Comparison of ENCODE assay signal across 17 cellular contexts in genomic region chr10:50603151-50603850, GRCh38. TPM values are rescaled to one million over a fixed set of nuclear protein-coding genes. Genes with fewer than 3 reads are reported as not detected.
DNase-seq lines count a peak whose midpoint lies in the region; ATAC-seq and TF ChIP-seq lines count a peak whose summit lies in the region.
"Had no signal": no experiment of that assay in that cellular context is flagged by ENCODE, and none has a peak within 500 bp of the region (broad histone marks: within the 10 kb centered on the region; RNA-seq: fewer than 3 reads in every experiment).

No MANE protein-coding gene starts in this region.

- TF ChIP-seq CTCF in OCI-LY1 (IDR thresholded peaks at IDR 0.05; ENCODE audit: low read length) = no peak
- no peak for TF ChIP-seq CTCF in endodermal cell (conservative IDR thresholded peaks at IDR 0.05)
- TF ChIP-seq CTCF in sigmoid colon (IDR thresholded peaks at IDR 0.05) = no peak

- H3K4me2 ChIP-seq in OCI-LY1 (ENCODE audit: low read length) = peak overlapping the region; percentile 45

- H3K9me2 ChIP-seq in OCI-LY1 (ENCODE audit: low read depth, low read length) = no peaks in the 10 kb centered on the region

- no peaks in the 10 kb centered on the region for H3K9me3 Mint-ChIP-seq in CD8-positive, alpha-beta memory T cell
- no peaks in the 10 kb centered on the region for H3K9me3 Mint-ChIP-seq in endodermal cell
- H3K9me3 Mint-ChIP-seq: IgD-negative memory B cell had no signal

- peaks cover 0 to 6% (median 4%) of the 10 kb centered on the region in 3 donors for H3K36me3 Mint-ChIP-seq in CD8-positive, alpha-beta memory T cell
- no peaks in the 10 kb centered on the region for H3K36me3 Mint-ChIP-seq in endodermal cell (ENCODE audit: low read depth)
- H3K36me3 Mint-ChIP-seq: IgD-negative memory B cell had no signal

- peak overlapping the region in 3 of 7 donors; percentile 16 to 82 (median 65) for H3K4me3 Mint-ChIP-seq in CD8-positive, alpha-beta memory T cell
- H3K4me3 Mint-ChIP-seq in endodermal cell = no peak overlapping the region

- no peak overlapping the region for H2AFZ ChIP-seq in OCI-LY1 (ENCODE audit: low read length)

- CTCF ChIA-PET in CD8-positive, alpha-beta memory T cell (lab: Charles Lee) = interaction anchor here (1.8 kb wide), 1 partner anchor 41 kb away, joined by 3 read pairs; no protein-coding TSS in a partner anchor

- no peak for TF ChIP-seq POLR2A in sigmoid colon (IDR thresholded peaks at IDR 0.05)

- peak overlapping the region in 6 of 8 donors; percentile 19 to 90 (median 51) for H3K27ac Mint-ChIP-seq in CD8-positive, alpha-beta memory T cell
- H3K27ac Mint-ChIP-seq in endodermal cell = peak overlapping the region; percentile 62
- H3K27ac Mint-ChIP-seq: IgD-negative memory B cell had no signal

- POLR2A ChIA-PET in CD8-positive, alpha-beta memory T cell (lab: Charles Lee) = interaction anchor here (1.2 to 2.7 kb wide), 2 partner anchors 11 to 19 kb away, joined by 4 to 8 read pairs; no protein-coding TSS in a partner anchor

- H3K4me1 Mint-ChIP-seq in CD8-positive, alpha-beta memory T cell = peaks cover 73 to 96% (median 93%) of the 10 kb centered on the region in 3 donors
- peaks cover 29% of the 10 kb centered on the region for H3K4me1 Mint-ChIP-seq in endodermal cell

- H3K79me2 ChIP-seq in OCI-LY1 (ENCODE audit: insufficient read depth, low read length) = no peaks in the 10 kb centered on the region

- WGBS in endodermal cell (ENCODE audit: insufficient coverage in 1 of 2, insufficient read length in 1 of 2), 2 experiments = 84 to 100% methylated on average over 1 to 6 of the region's 6 CpGs
- 88 to 89% methylated on average over 6 of the region's 6 CpGs for WGBS in sigmoid colon, 2 donors

- no peaks in the 10 kb centered on the region for H3K27me3 ChIP-seq in CD8-positive, alpha-beta memory T cell (ENCODE audit: insufficient read depth, low read length, poor library complexity, severe bottlenecking)
- H3K27me3 ChIP-seq in OCI-LY1 (ENCODE audit: insufficient read depth, low read length) = no peaks in the 10 kb centered on the region
- no peaks in the 10 kb centered on the region for H3K27me3 ChIP-seq in endodermal cell (ENCODE audit: control insufficient read depth, insufficient read depth, low read length, poor library complexity, severe bottlenecking)
- H3K27me3 ChIP-seq in sigmoid colon = no peaks in the 10 kb centered on the region

- H3K9me3 ChIP-seq in CD8-positive, alpha-beta memory T cell (ENCODE audit: low read length) = no peaks in the 10 kb centered on the region
- H3K9me3 ChIP-seq in OCI-LY1 (ENCODE audit: low read length) (no peaks in the 10 kb centered on the region), endodermal cell (ENCODE audit: control insufficient read depth, low read length) (no peaks in the 10 kb centered on the region), sigmoid colon (no peaks in the 10 kb centered on the region)

- no peaks in the 10 kb centered on the region for H4K20me1 ChIP-seq in OCI-LY1 (ENCODE audit: insufficient read depth, low read length)

- intact Hi-C loops in sigmoid colon (cut with DNase I) = loop anchor here (5.0 kb wide), 1 partner anchor 41 kb away; no protein-coding TSS in a partner anchor

- TF ChIP-seq EP300 in sigmoid colon (IDR thresholded peaks at IDR 0.05) = no peak

- H3K27ac ChIP-seq in CD8-positive, alpha-beta memory T cell (ENCODE audit: low read depth, low read length) = peak overlapping the region; percentile 6
- no peak overlapping the region for H3K27ac ChIP-seq in OCI-LY1 (ENCODE audit: low read depth, low read length, poor library complexity, severe bottlenecking)
- H3K27ac ChIP-seq in endodermal cell (ENCODE audit: low read depth, low read length) = no peak overlapping the region
- peak overlapping the region; percentile 20 to 73 (median 70) for H3K27ac ChIP-seq in sigmoid colon
- no peak overlapping the region for H3K27ac ChIP-seq in caudate nucleus (ENCODE audit: low read depth, low read length)

- H3K9ac ChIP-seq in OCI-LY1 (ENCODE audit: low read length) = no peak overlapping the region
- H3K9ac ChIP-seq in endodermal cell (ENCODE audit: extremely low read depth, low read length, poor library complexity, severe bottlenecking) = no peak overlapping the region

- H3K4me1 ChIP-seq in CD8-positive, alpha-beta memory T cell (ENCODE audit: insufficient read depth, low read length) = peaks cover 65% of the 10 kb centered on the region
- H3K4me1 ChIP-seq in OCI-LY1 (ENCODE audit: insufficient read depth, low read length, severe bottlenecking) (peaks cover 30% of the 10 kb centered on the region), endodermal cell (ENCODE audit: control insufficient read depth, insufficient read depth, low read length) (peaks cover 18% of the 10 kb centered on the region), sigmoid colon (peaks cover 0 to 64% (median 52%) of the 10 kb centered on the region in 4 donors)

- DNase-seq in CD8-positive, alpha-beta memory T cell = no peak
- DNase-seq in endodermal cell (no peak), sigmoid colon (no peak), ecto neural progenitor cell (ENCODE audit: low spot score) (no peak), HuH-7.5 (ENCODE audit: low spot score) (no peak), caudate nucleus (lab: John Stamatoyannopoulos, UW) (no peak)
- DNase-seq: activated CD4-positive, CD25-positive, alpha-beta regulatory T cell treated with anti-CD3 and anti-CD28 coated beads, Interleukin-2, amount 50 U/mL, for 72 hours; activated T-cell treated with anti-CD3 and anti-CD28 coated beads, Interleukin-2, amount 50 U/mL, for 1 hour; NCI-H1417 treated with DMSO at 0.1 percent for 48 hours; NCI-H226; T-helper 1 cell had no signal

- no peaks in the 10 kb centered on the region for H3F3A ChIP-seq in OCI-LY1 (ENCODE audit: insufficient read depth, low read length)

- no peak overlapping the region for H3K4me3 ChIP-seq in CD8-positive, alpha-beta memory T cell (ENCODE audit: low read length)
- H3K4me3 ChIP-seq in OCI-LY1 (ENCODE audit: low read depth, low read length, poor library complexity, severe bottlenecking) (no peak overlapping the region), endodermal cell (ENCODE audit: low read length) (peak overlapping the region; percentile 21), sigmoid colon (no peak overlapping the region)
- H3K4me3 ChIP-seq: GM12878, lung had no signal

- H3K36me3 ChIP-seq in CD8-positive, alpha-beta memory T cell (ENCODE audit: insufficient read depth, low read length) = no peaks in the 10 kb centered on the region
- H3K36me3 ChIP-seq in OCI-LY1 (ENCODE audit: insufficient read depth, low read length) (no peaks in the 10 kb centered on the region), endodermal cell (ENCODE audit: control insufficient read depth, insufficient read depth, low read length) (no peaks in the 10 kb centered on the region), sigmoid colon (no peaks in the 10 kb centered on the region)

- no peak for ATAC-seq in HG02970 (IDR thresholded peaks at IDR 0.05; ENCODE audit: low FRiP score, unreplicated experiment)

- no peaks in the 10 kb centered on the region for H3K27me3 Mint-ChIP-seq in CD8-positive, alpha-beta memory T cell
- no peaks in the 10 kb centered on the region for H3K27me3 Mint-ChIP-seq in endodermal cell (ENCODE audit: insufficient read depth)
- H3K27me3 Mint-ChIP-seq: B cell, IgD-negative memory B cell had no signal

RNA-seq across cellular contexts. Expression of gene SGMS1, which starts 20.5 kb away (rescaled TPM):
- total RNA-seq in CD8-positive, alpha-beta memory T cell = 10 to 100 TPM; 13.5 to 14.5 TPM
- 11.3 TPM for polyA plus RNA-seq in CD8-positive, alpha-beta memory T cell
- total RNA-seq in endodermal cell (10 to 100 TPM; 12.0 to 14.3 TPM), sigmoid colon (10 to 100 TPM; 55.7 to 81.3 (median 62.3) TPM)
- 8.3 TPM for polyA plus RNA-seq in endodermal cell (2013, experiment 1 of 2)
- 6.9 TPM for polyA plus RNA-seq in endodermal cell (2013, experiment 2 of 2)
- polyA plus RNA-seq in sigmoid colon = 1 to 10 TPM; 3.5 to 9.1 (median 3.6) TPM

Comparison
In these comparisons a context has a peak if more than half of its experiments do, and no peak if none do; other contexts are left out.
1. H3K27ac ChIP-seq: peak in CD8-positive, alpha-beta memory T cell (single experiment) and sigmoid colon (4 of 4); none in OCI-LY1 (single experiment), endodermal cell (single experiment) and caudate nucleus (single experiment).